ENCODE assay signal across 13 cellular contexts in the genomic region with DNA sequence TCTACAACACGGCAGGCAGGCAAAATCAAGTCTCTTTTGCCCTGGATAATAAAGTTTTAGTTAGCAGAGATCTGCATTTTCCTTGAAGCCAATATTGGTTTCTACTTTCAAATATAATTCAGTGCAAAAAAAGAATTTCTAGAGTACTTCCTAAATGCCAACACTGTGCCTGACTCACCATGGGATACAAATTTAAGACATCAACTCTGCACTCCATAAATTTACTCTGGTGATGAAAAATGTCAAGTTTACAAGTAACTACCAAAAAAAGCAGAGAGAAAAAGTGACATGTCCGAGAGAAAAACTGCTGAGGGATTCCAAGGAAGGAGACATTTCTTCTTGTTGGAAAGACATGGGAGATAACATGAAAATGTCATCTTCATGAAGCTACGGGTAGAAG.
DNase-seq lines count a peak whose midpoint lies in the region; ATAC-seq, FAIRE-seq and TF ChIP-seq lines count a peak whose summit lies in the region.
"Had no signal": no experiment of that assay in that cellular context is flagged by ENCODE, and none has a peak within 500 bp of the region (broad histone marks: within the 10 kb centered on the region; RNA-seq: fewer than 3 reads in every experiment).

No MANE protein-coding gene starts in this region.

- no peaks in the 10 kb centered on the region for H3K27me3 ChIP-seq in CD4-positive, alpha-beta T cell (ENCODE audit: control insufficient read depth, insufficient read depth, low read length)
- no peaks in the 10 kb centered on the region for H3K27me3 ChIP-seq in naive thymus-derived CD4-positive, alpha-beta T cell (ENCODE audit: control insufficient read depth in 2 of 2, insufficient read depth in 2 of 2, low read length in 2 of 2)
- H3K27me3 ChIP-seq: body of pancreas, suprapubic skin had no signal

- H3K36me3 ChIP-seq in naive thymus-derived CD4-positive, alpha-beta T cell (ENCODE audit: control insufficient read depth in 2 of 3, insufficient read depth in 3 of 3, low read length in 3 of 3) = peaks cover 0 to 25% (median 0%) of the 10 kb centered on the region in 3 experiments

- peaks cover 82% of the 10 kb centered on the region for H3K36me3 Mint-ChIP-seq in CD4-positive, alpha-beta T cell (ENCODE audit: low read depth)
- peaks cover 31% of the 10 kb centered on the region for H3K36me3 Mint-ChIP-seq in activated T-helper 1 cell treated with anti-CD3 and anti-CD28 coated beads, Interleukin-12 subunit alpha, Interleukin-12 subunit beta, Interleukin-2, Interleukin-4 antibody, amounts not matched to agents 30 ng/mL and 10 ng/mL and 1 ng/mL, durations not matched to agents 14 hours and 24 hours and 36 hours (ENCODE audit: low read depth)
- H3K36me3 Mint-ChIP-seq in naive thymus-derived CD4-positive, alpha-beta T cell = peaks cover 0 to 45% (median 30%) of the 10 kb centered on the region in 5 donors

- CTCF ChIA-PET in CD4-positive, alpha-beta T cell (lab: Charles Lee) = interaction anchor here (0.7 to 2.5 kb wide), 7 partner anchors 8 to 74 kb away, joined by 3 to 9 read pairs (median 4); no protein-coding TSS in a partner anchor
- CTCF ChIA-PET in naive thymus-derived CD4-positive, alpha-beta T cell (lab: Charles Lee) = interaction anchor here (0.7 to 2.3 kb wide), 5 partner anchors 9 to 98 kb away, joined by 3 to 10 read pairs (median 4); no protein-coding TSS in a partner anchor

- H3K27ac Mint-ChIP-seq in CD4-positive, alpha-beta T cell = peak overlapping the region; percentile 84
- peak overlapping the region; percentile 31 for H3K27ac Mint-ChIP-seq in activated T-helper 1 cell treated with anti-CD3 and anti-CD28 coated beads, Interleukin-12 subunit alpha, Interleukin-12 subunit beta, Interleukin-2, Interleukin-4 antibody, amounts not matched to agents 30 ng/mL and 10 ng/mL and 1 ng/mL, durations not matched to agents 14 hours and 24 hours and 36 hours
- H3K27ac Mint-ChIP-seq in naive thymus-derived CD4-positive, alpha-beta T cell = peak overlapping the region; percentile 63 to 95 (median 88)

- intact Hi-C loops in CD4-positive, alpha-beta T cell (cut with DNase I, micrococcal nuclease) = loop anchor here (1.0 to 5.0 kb wide), 4 partner anchors 15 to 487 kb away; no protein-coding TSS in a partner anchor
- intact Hi-C loops in activated T-helper 1 cell treated with anti-CD3 and anti-CD28 coated beads, Interleukin-12 subunit alpha, Interleukin-12 subunit beta, Interleukin-2, Interleukin-4 antibody, amounts not matched to agents 30 ng/mL and 10 ng/mL and 1 ng/mL, durations not matched to agents 14 hours and 24 hours and 36 hours (cut with micrococcal nuclease) = loop anchor here (2.0 kb wide), 2 partner anchors 17 to 33 kb away; no protein-coding TSS in a partner anchor
- intact Hi-C loops in naive thymus-derived CD4-positive, alpha-beta T cell (cut with micrococcal nuclease) = loop anchor here (1.0 to 2.0 kb wide), 7 partner anchors 17 to 548 kb away; a partner anchor contains a TSS

- H3K4me3 Mint-ChIP-seq in CD4-positive, alpha-beta T cell = peak overlapping the region; percentile 82
- peak overlapping the region; percentile 25 for H3K4me3 Mint-ChIP-seq in activated T-helper 1 cell treated with anti-CD3 and anti-CD28 coated beads, Interleukin-12 subunit alpha, Interleukin-12 subunit beta, Interleukin-2, Interleukin-4 antibody, amounts not matched to agents 30 ng/mL and 10 ng/mL and 1 ng/mL, durations not matched to agents 14 hours and 24 hours and 36 hours
- peak overlapping the region; percentile 35 to 95 (median 84) for H3K4me3 Mint-ChIP-seq in naive thymus-derived CD4-positive, alpha-beta T cell

- no peaks in the 10 kb centered on the region for H3K9me3 Mint-ChIP-seq in CD4-positive, alpha-beta T cell
- H3K9me3 Mint-ChIP-seq in activated T-helper 1 cell treated with anti-CD3 and anti-CD28 coated beads, Interleukin-12 subunit alpha, Interleukin-12 subunit beta, Interleukin-2, Interleukin-4 antibody, amounts not matched to agents 30 ng/mL and 10 ng/mL and 1 ng/mL, durations not matched to agents 14 hours and 24 hours and 36 hours = no peaks in the 10 kb centered on the region
- H3K9me3 Mint-ChIP-seq in naive thymus-derived CD4-positive, alpha-beta T cell = no peaks in the 10 kb centered on the region

- ATAC-seq in CD4-positive, alpha-beta T cell (ENCODE audit: poor library complexity) = no peak
- ATAC-seq in naive thymus-derived CD4-positive, alpha-beta T cell = no peak
- no peak for ATAC-seq in HG03457 (IDR thresholded peaks at IDR 0.05; ENCODE audit: unreplicated experiment)
- ATAC-seq: body of pancreas, Right ventricle myocardium inferior had no signal

- POLR2A ChIA-PET in CD4-positive, alpha-beta T cell (lab: Charles Lee) = interaction anchor here (1.0 to 2.5 kb wide), 9 partner anchors 9 to 49 kb away, joined by 3 to 13 read pairs (median 6); no protein-coding TSS in a partner anchor
- POLR2A ChIA-PET in naive thymus-derived CD4-positive, alpha-beta T cell (lab: Charles Lee) = interaction anchor here (0.7 to 1.1 kb wide), 5 partner anchors 11 to 335 kb away, joined by 3 to 5 read pairs (median 3); no protein-coding TSS in a partner anchor

- FAIRE-seq in GM12892 (lab: Jason Lieb, UNC) = peak; percentile 68

- H3K27ac ChIP-seq in CD4-positive, alpha-beta T cell (ENCODE audit: low read depth, low read length) = no peak overlapping the region
- H3K27ac ChIP-seq in naive thymus-derived CD4-positive, alpha-beta T cell (ENCODE audit: low read depth, low read length) = peak overlapping the region; percentile 56
- H3K27ac ChIP-seq: body of pancreas, suprapubic skin had no signal

- H3K4me3 ChIP-seq in naive thymus-derived CD4-positive, alpha-beta T cell (ENCODE audit: low read length) = peak overlapping the region; percentile 9
- H3K4me3 ChIP-seq: body of pancreas, suprapubic skin had no signal

- no peaks in the 10 kb centered on the region for H3K27me3 Mint-ChIP-seq in CD4-positive, alpha-beta T cell
- no peaks in the 10 kb centered on the region for H3K27me3 Mint-ChIP-seq in activated T-helper 1 cell treated with anti-CD3 and anti-CD28 coated beads, Interleukin-12 subunit alpha, Interleukin-12 subunit beta, Interleukin-2, Interleukin-4 antibody, amounts not matched to agents 30 ng/mL and 10 ng/mL and 1 ng/mL, durations not matched to agents 14 hours and 24 hours and 36 hours (ENCODE audit: insufficient read depth)
- no peaks in the 10 kb centered on the region for H3K27me3 Mint-ChIP-seq in naive thymus-derived CD4-positive, alpha-beta T cell

- H3K9me3 ChIP-seq in CD4-positive, alpha-beta T cell (ENCODE audit: control insufficient read depth, low read length) = no peaks in the 10 kb centered on the region
- H3K9me3 ChIP-seq in naive thymus-derived CD4-positive, alpha-beta T cell (ENCODE audit: control insufficient read depth in 2 of 3, low read length in 3 of 3) = no peaks in the 10 kb centered on the region
- H3K9me3 ChIP-seq: body of pancreas, suprapubic skin had no signal

- no peak for TF ChIP-seq CTCF in CD4-positive, alpha-beta T cell (IDR thresholded peaks at IDR 0.05)
- no peak for TF ChIP-seq CTCF in GM13976 (IDR thresholded peaks at IDR 0.05; ENCODE audit: borderline replicate concordance, control extremely low read depth, extremely low read depth, insufficient read depth, missing control alignments)

- peaks cover 20 to 28% of the 10 kb centered on the region in 2 donors for H3K4me1 ChIP-seq in naive thymus-derived CD4-positive, alpha-beta T cell (ENCODE audit: control insufficient read depth in 2 of 2, insufficient read depth in 2 of 2, low read length in 2 of 2)
- H3K4me1 ChIP-seq: body of pancreas, suprapubic skin had no signal

- no peak for DNase-seq in CD4-positive, alpha-beta T cell
- DNase-seq in GM12892 (ENCODE audit: insufficient read length) (no peak), NCI-H146 (lab: John Stamatoyannopoulos, UW) (no peak), GM13976 (ENCODE audit: low spot score) (no peak), medulla oblongata (ENCODE audit: extremely low spot score) (no peak)
- DNase-seq in activated T-helper 1 cell treated with anti-CD3 and anti-CD28 coated beads, Interleukin-12 subunit alpha, Interleukin-12 subunit beta, Interleukin-2, Interleukin-4 antibody, amounts not matched to agents 30 ng/mL and 10 ng/mL and 1 ng/mL, durations not matched to agents 14 hours and 24 hours and 36 hours (ENCODE audit: low spot score) = no peak
- no peak for DNase-seq in naive thymus-derived CD4-positive, alpha-beta T cell
- DNase-seq: body of pancreas, kidney glomerular epithelial cell, NCI-H2029 treated with DMSO at 0.1 percent for 48 hours had no signal

- peaks cover 81% of the 10 kb centered on the region for H3K4me1 Mint-ChIP-seq in CD4-positive, alpha-beta T cell (ENCODE audit: low read depth)
- peaks cover 38% of the 10 kb centered on the region for H3K4me1 Mint-ChIP-seq in activated T-helper 1 cell treated with anti-CD3 and anti-CD28 coated beads, Interleukin-12 subunit alpha, Interleukin-12 subunit beta, Interleukin-2, Interleukin-4 antibody, amounts not matched to agents 30 ng/mL and 10 ng/mL and 1 ng/mL, durations not matched to agents 14 hours and 24 hours and 36 hours (ENCODE audit: low read depth)
- peaks cover 35 to 88% (median 74%) of the 10 kb centered on the region in 7 donors for H3K4me1 Mint-ChIP-seq in naive thymus-derived CD4-positive, alpha-beta T cell

- no peak for TF ChIP-seq POLR2A in GM12892 (IDR thresholded peaks at IDR 0.05; ENCODE audit: low read depth, low read length)

- in situ Hi-C loops in GM13976 (cut with MboI; ENCODE audit: low sequenced_read_pairs, unreplicated experiment) = no loop called here

Comparison
In these comparisons a context has a peak if more than half of its experiments do, and no peak if none do; other contexts are left out.
1. H3K27ac Mint-ChIP-seq: peak in every context shown above with its lines; median percentile 88 in naive thymus-derived CD4-positive, alpha-beta T cell; 84 in CD4-positive, alpha-beta T cell; 31 in activated T-helper 1 cell treated with anti-CD3 and anti-CD28 coated beads, Interleukin-12 subunit alpha, Interleukin-12 subunit beta, Interleukin-2, Interleukin-4 antibody, amounts not matched to agents 30 ng/mL and 10 ng/mL and 1 ng/mL, durations not matched to agents 14 hours and 24 hours and 36 hours.
2. H3K4me3 Mint-ChIP-seq: peak in every context shown above with its lines; median percentile 84 in naive thymus-derived CD4-positive, alpha-beta T cell; 82 in CD4-positive, alpha-beta T cell; 25 in activated T-helper 1 cell treated with anti-CD3 and anti-CD28 coated beads, Interleukin-12 subunit alpha, Interleukin-12 subunit beta, Interleukin-2, Interleukin-4 antibody, amounts not matched to agents 30 ng/mL and 10 ng/mL and 1 ng/mL, durations not matched to agents 14 hours and 24 hours and 36 hours.